8 cellular contexts compared by ENCODE assay signal in genomic region chr3:136070953-136071949, GRCh38.
DNase-seq lines count a peak whose midpoint lies in the region; ATAC-seq and TF ChIP-seq lines count a peak whose summit lies in the region.

No MANE protein-coding gene starts in this region.

- H3K4me3 ChIP-seq in SJSA1 (no peak overlapping the region), subcutaneous abdominal adipose tissue (ENCODE audit: low read depth in 1 of 5, low read length in 5 of 5) (no peak overlapping the region), body of pancreas (no peak overlapping the region)

- peak overlapping the region in 4 of 5 donors; percentile 25 to 42 (median 36) for H3K9ac ChIP-seq in subcutaneous abdominal adipose tissue (ENCODE audit: low read length in 5 of 5)

- H3K27ac ChIP-seq in SJSA1 (peak overlapping the region; percentile 84), subcutaneous abdominal adipose tissue (ENCODE audit: low read depth, low read length) (peak overlapping the region; percentile 66), body of pancreas (no peak overlapping the region)

- no peak for TF ChIP-seq CTCF in body of pancreas (IDR thresholded peaks at IDR 0.05)

- no peak for TF ChIP-seq POLR2A in body of pancreas (IDR thresholded peaks at IDR 0.05)

- H3K4me1 ChIP-seq in SJSA1 (replicated peaks) = peaks cover 46% of the 10 kb centered on the region
- H3K4me1 ChIP-seq in subcutaneous abdominal adipose tissue (ENCODE audit: control insufficient read depth in 5 of 5, insufficient read depth in 5 of 5, low read length in 5 of 5) = peaks cover 0 to 26% (median 12%) of the 10 kb centered on the region in 5 donors
- no peaks in the 10 kb centered on the region for H3K4me1 ChIP-seq in body of pancreas

- whole genome bisulfite sequencing in body of pancreas, 2 donors = 49 to 52% methylated on average over 9 of the region's 9 CpGs

- no peaks in the 10 kb centered on the region for H3K9me3 ChIP-seq in SJSA1 (replicated peaks)
- no peaks in the 10 kb centered on the region for H3K9me3 ChIP-seq in subcutaneous abdominal adipose tissue (ENCODE audit: control insufficient read depth in 5 of 5, low read length in 5 of 5)
- no peaks in the 10 kb centered on the region for H3K9me3 ChIP-seq in body of pancreas

- ATAC-seq in body of pancreas (no peak), HG03521 (IDR thresholded peaks at IDR 0.05; ENCODE audit: unreplicated experiment) (no peak)

- intact Hi-C loops in body of pancreas (cut with DNase I) = loop anchor here (5.0 kb wide), 1 partner anchor 941 kb away; no protein-coding TSS in a partner anchor

- H3K36me3 ChIP-seq in SJSA1 = peaks cover 3% of the 10 kb centered on the region
- H3K36me3 ChIP-seq in subcutaneous abdominal adipose tissue (ENCODE audit: control insufficient read depth in 5 of 5, insufficient read depth in 5 of 5, low read length in 5 of 5) = peaks cover 0 to 5% (median 0%) of the 10 kb centered on the region in 5 donors
- H3K36me3 ChIP-seq in body of pancreas (replicated peaks in 1 of 2; ENCODE audit: insufficient read depth in 1 of 2, low read depth in 2 of 2) = no peaks in the 10 kb centered on the region

- H3K27me3 ChIP-seq in SJSA1 (replicated peaks) (no peaks in the 10 kb centered on the region), subcutaneous abdominal adipose tissue (ENCODE audit: control insufficient read depth in 5 of 5, insufficient read depth in 4 of 5, low read length in 5 of 5) (no peaks in the 10 kb centered on the region), body of pancreas (no peaks in the 10 kb centered on the region)

- DNase-seq in NCI-H2171 treated with DMSO at 0.1 percent for 48 hours (lab: John Stamatoyannopoulos, UW) (peak; percentile 25), NCI-H2171 (lab: John Stamatoyannopoulos, UW) (no peak), SJSA1 (ENCODE audit: low read depth in 1 of 2, low spot score in 2 of 2) (peak; percentile 53 to 57), globus pallidus (ENCODE audit: low spot score) (peak; percentile 7), body of pancreas (no peak)
- no peak for DNase-seq in activated effector memory CD4-positive, alpha-beta T cell treated with anti-CD3 and anti-CD28 coated beads, Interleukin-2, amount 50 U/mL, for 16 hours

Comparison
In these comparisons a context has a peak if more than half of its experiments do, and no peak if none do; other contexts are left out.
1. DNase-seq: peak in NCI-H2171 treated with DMSO at 0.1 percent for 48 hours (single experiment), SJSA1 (2 of 2) and globus pallidus (single experiment); none in NCI-H2171 (single experiment), body of pancreas (0 of 4) and activated effector memory CD4-positive, alpha-beta T cell treated with anti-CD3 and anti-CD28 coated beads, Interleukin-2, amount 50 U/mL, for 16 hours (single experiment).
2. H3K27ac ChIP-seq: peak in SJSA1 (single experiment) and subcutaneous abdominal adipose tissue (single experiment); none in body of pancreas (0 of 4).